26 cellular contexts compared by ENCODE assay signal in the genomic region with DNA sequence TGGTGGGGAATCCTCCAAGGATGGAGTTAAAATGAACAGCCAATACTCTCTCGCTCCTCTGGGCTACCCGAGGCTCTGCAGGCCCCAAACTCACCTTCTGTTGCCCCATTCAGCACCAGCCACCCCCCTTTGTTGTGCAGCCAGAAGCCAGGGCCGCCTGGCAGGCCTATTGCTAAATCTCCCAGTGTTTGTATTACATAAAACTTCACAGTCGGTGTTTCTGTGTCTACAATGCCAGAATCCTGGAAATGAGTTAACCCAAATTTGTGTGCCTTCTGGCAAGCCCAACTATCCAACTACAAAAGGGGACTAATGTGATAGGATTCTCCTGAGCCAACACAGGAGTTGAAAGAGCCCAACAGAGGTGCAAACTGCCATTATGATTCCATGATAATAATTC. TPM values are rescaled to one million over a fixed set of nuclear protein-coding genes. Genes with fewer than 3 reads are reported as not detected.
"Had no signal": no experiment of that assay in that cellular context is flagged by ENCODE, and none has a peak within 500 bp of the region (broad histone marks: within the 10 kb centered on the region; RNA-seq: fewer than 3 reads in every experiment).

No MANE protein-coding gene starts in this region.

- H3K27ac ChIP-seq: foreskin keratinocyte, parathyroid adenoma, testis, vagina had no signal

- H3K27me3 ChIP-seq: foreskin keratinocyte, testis, vagina had no signal

- H3K27ac Mint-ChIP-seq: activated naive CD8-positive, alpha-beta T cell; activated T-helper 17 cell treated with anti-CD3 and anti-CD28 coated beads, Interleukin-2, amount 50 U/mL, for 72 hours; immature natural killer cell; nephron progenitor cell; stimulated activated naive B cell treated with anti-CD40 and anti-IgM and Interleukin-4, amounts not matched to agents 10 μg/mL and 1 μg/mL and 100 μg/mL, for 72 hours; T-helper 1 cell treated with Interleukin-12 subunit alpha and Interleukin-12 subunit beta and Interleukin-4 antibody, amounts not matched to agents 30 μg/mL and 1 μg/mL, for 36 hours; WTC11 had no signal

- H3K9ac ChIP-seq: parathyroid adenoma had no signal

- FAIRE-seq: astrocyte, bronchial epithelial cell had no signal

- H3K36me3 Mint-ChIP-seq: activated naive CD8-positive, alpha-beta T cell; stimulated activated naive B cell treated with anti-CD40 and anti-IgM and Interleukin-4, amounts not matched to agents 10 μg/mL and 1 μg/mL and 100 μg/mL, for 72 hours; WTC11 had no signal

- H3K79me2 ChIP-seq: parathyroid adenoma had no signal

- H3K9me3 Mint-ChIP-seq: activated T-helper 17 cell treated with anti-CD3 and anti-CD28 coated beads, Interleukin-2, amount 50 U/mL, for 72 hours; immature natural killer cell; nephron progenitor cell; stimulated activated naive B cell treated with anti-CD40 and anti-IgM and Interleukin-4, amounts not matched to agents 10 μg/mL and 1 μg/mL and 100 μg/mL, for 72 hours; T-helper 1 cell treated with Interleukin-12 subunit alpha and Interleukin-12 subunit beta and Interleukin-4 antibody, amounts not matched to agents 30 μg/mL and 1 μg/mL, for 36 hours; WTC11 had no signal

- H3K4me1 ChIP-seq: parathyroid adenoma had no signal

- H3K4me2 ChIP-seq: smooth muscle cell had no signal

- H3K4me3 Mint-ChIP-seq: activated naive CD8-positive, alpha-beta T cell; activated T-helper 17 cell treated with anti-CD3 and anti-CD28 coated beads, Interleukin-2, amount 50 U/mL, for 72 hours; immature natural killer cell; nephron progenitor cell; stimulated activated naive B cell treated with anti-CD40 and anti-IgM and Interleukin-4, amounts not matched to agents 10 μg/mL and 1 μg/mL and 100 μg/mL, for 72 hours; T-helper 1 cell treated with Interleukin-12 subunit alpha and Interleukin-12 subunit beta and Interleukin-4 antibody, amounts not matched to agents 30 μg/mL and 1 μg/mL, for 36 hours had no signal

- ATAC-seq: activated T-helper 17 cell treated with anti-CD3 and anti-CD28 coated beads, Interleukin-2, amount 50 U/mL, for 72 hours; foreskin keratinocyte; mucosa of descending colon; sciatic nerve; stimulated activated naive B cell treated with anti-CD40 and anti-IgM and Interleukin-4, amounts not matched to agents 10 μg/mL and 1 μg/mL and 100 μg/mL, for 72 hours; WTC11 had no signal

- H3K36me3 ChIP-seq: vagina had no signal

- H3K9me3 ChIP-seq: mucosa of descending colon, testis, vagina had no signal

- H3K4me1 Mint-ChIP-seq: activated T-helper 17 cell treated with anti-CD3 and anti-CD28 coated beads, Interleukin-2, amount 50 U/mL, for 72 hours had no signal

- H2AFZ ChIP-seq: parathyroid adenoma had no signal

- DNase-seq: activated naive CD4-positive, alpha-beta T cell; activated T-cell treated with anti-CD3 and anti-CD28 coated beads, Interleukin-2, amount 50 U/mL, for 1 hour; effector memory CD4-positive, alpha-beta T cell; foreskin keratinocyte; immature natural killer cell; kidney glomerular epithelial cell; mesenchymal stem cell; mucosa of descending colon; nephron progenitor cell; stimulated activated CD4-positive, alpha-beta T cell treated with anti-CD3 and anti-CD28 coated beads, Interleukin-15, amount 100 ng/mL, for 24 hours; stimulated activated naive B cell treated with anti-CD40 and anti-IgM and Interleukin-4, amounts not matched to agents 10 μg/mL and 1 μg/mL and 100 μg/mL, for 72 hours; T1000; testis; trophoblast cell had no signal

- H3K4me3 ChIP-seq: mucosa of descending colon, smooth muscle cell, testis, vagina had no signal

RNA-seq across cellular contexts. Expression of a gene that starts 9.3 kb away (rescaled TPM):
- total RNA-seq: activated T-helper 17 cell treated with anti-CD3 and anti-CD28 coated beads, Interleukin-2, amount 50 U/mL, for 72 hours; dermis microvascular lymphatic vessel endothelial cell; smooth muscle cell had no signal
- polyA plus RNA-seq: immature natural killer cell had no signal

RNA-seq across cellular contexts. Expression of a gene that starts 33.4 kb away (rescaled TPM):
- total RNA-seq: activated T-helper 17 cell treated with anti-CD3 and anti-CD28 coated beads, Interleukin-2, amount 50 U/mL, for 72 hours; astrocyte; foreskin keratinocyte; glomerular endothelial cell; mucosa of descending colon had no signal
- polyA plus RNA-seq: foreskin keratinocyte, immature natural killer cell, smooth muscle cell had no signal

RNA-seq across cellular contexts. Expression of a gene that starts 42.2 kb away (rescaled TPM):
- total RNA-seq: activated T-helper 17 cell treated with anti-CD3 and anti-CD28 coated beads, Interleukin-2, amount 50 U/mL, for 72 hours; dermis microvascular lymphatic vessel endothelial cell; glomerular endothelial cell; sciatic nerve had no signal
- polyA plus RNA-seq: immature natural killer cell had no signal
